Comparison of ENCODE assay signal across 21 cellular contexts in the genomic region with DNA sequence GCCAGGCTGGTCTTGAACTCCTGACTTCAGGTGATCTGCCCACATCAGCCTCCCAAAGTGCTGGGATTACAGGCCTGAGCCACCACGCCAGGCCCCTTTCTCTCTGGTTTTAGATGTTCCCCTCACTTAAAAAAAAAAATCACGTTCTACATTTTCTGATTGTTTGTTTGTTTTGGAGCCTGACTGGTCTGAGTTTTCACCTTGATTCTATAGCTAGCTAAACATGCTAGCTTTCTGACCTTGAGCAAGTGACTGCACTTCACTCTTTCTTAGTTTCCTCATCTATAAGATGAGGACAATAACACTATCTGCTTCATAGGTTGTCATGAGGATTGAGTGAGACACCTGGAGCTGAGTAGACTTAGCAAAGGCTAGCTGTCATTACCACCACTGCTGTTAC. TPM values are rescaled to one million over a fixed set of nuclear protein-coding genes. Genes with fewer than 3 reads are reported as not detected.
DNase-seq lines count a peak whose midpoint lies in the region; ATAC-seq, FAIRE-seq and TF ChIP-seq lines count a peak whose summit lies in the region.
"Had no signal": no experiment of that assay in that cellular context is flagged by ENCODE, and none has a peak within 500 bp of the region (broad histone marks: within the 10 kb centered on the region; RNA-seq: fewer than 3 reads in every experiment).

No MANE protein-coding gene starts in this region.

- H3K27me3 ChIP-seq in BLaER1 (no peaks in the 10 kb centered on the region), HUES48 (ENCODE audit: control insufficient read depth, insufficient read depth, low read length) (no peaks in the 10 kb centered on the region)
- H3K27me3 ChIP-seq: BLaER1 treated with 17β-estradiol and CSF1 and Interleukin-3, amounts not matched to agents 10 nM and 100 nM had no signal

- no peaks in the 10 kb centered on the region for H3K9me3 ChIP-seq in BLaER1
- H3K9me3 ChIP-seq in HUES48 (ENCODE audit: control insufficient read depth, insufficient read depth, low read length) = no peaks in the 10 kb centered on the region
- H3K9me3 ChIP-seq: BLaER1 treated with 17β-estradiol and CSF1 and Interleukin-3, amounts not matched to agents 10 nM and 100 nM had no signal

- DNase-seq in WTC11 (ENCODE audit: low spot score) = no peak
- DNase-seq in neural crest cell (ENCODE audit: low read depth, low spot score) = no peak
- DNase-seq in GM12891 (ENCODE audit: insufficient read length, low spot score) = no peak
- DNase-seq in NCI-H526 (lab: John Stamatoyannopoulos, UW) = no peak
- DNase-seq: 8988T; CD8-positive, alpha-beta T cell; DMS 273 treated with DMSO at 0.1 percent for 48 hours; DMS53; DND-41; EL; GM23248; HFFc6; IMR-90 had no signal

- no peak for TF ChIP-seq CTCF in WTC11 (IDR thresholded peaks at IDR 0.05)
- no peak for TF ChIP-seq CTCF in neural crest cell (conservative IDR thresholded peaks at IDR 0.05)

- H4K20me1 ChIP-seq in BLaER1 = no peaks in the 10 kb centered on the region
- H4K20me1 ChIP-seq: BLaER1 treated with 17β-estradiol and CSF1 and Interleukin-3, amounts not matched to agents 10 nM and 100 nM had no signal

- POLR2A ChIA-PET in WTC11 (lab: Charles Lee) = no interaction called here

- no peaks in the 10 kb centered on the region for H3K9me3 Mint-ChIP-seq in WTC11
- no peaks in the 10 kb centered on the region for H3K9me3 Mint-ChIP-seq in neural crest cell
- H3K9me3 Mint-ChIP-seq: CD8-positive, alpha-beta T cell; HFFc6 had no signal

- no peak overlapping the region for H3K4me3 Mint-ChIP-seq in WTC11
- no peak overlapping the region for H3K4me3 Mint-ChIP-seq in neural crest cell
- H3K4me3 Mint-ChIP-seq: CD8-positive, alpha-beta T cell; HFFc6 had no signal

- CTCF ChIA-PET in WTC11 (lab: Charles Lee) = interaction anchor here (2.1 kb wide), 1 partner anchor 265 kb away, joined by 11 read pairs; no protein-coding TSS in a partner anchor

- H3K4me1 Mint-ChIP-seq in WTC11 = peaks cover 31% of the 10 kb centered on the region
- H3K4me1 Mint-ChIP-seq in neural crest cell = no peaks in the 10 kb centered on the region

- no peak for TF ChIP-seq POLR2A in GM12891 (IDR thresholded peaks at IDR 0.05; ENCODE audit: low read depth, low read length)

- H3K27me3 Mint-ChIP-seq in WTC11 (ENCODE audit: low read depth) (no peaks in the 10 kb centered on the region), neural crest cell (ENCODE audit: low read depth) (no peaks in the 10 kb centered on the region)

- H3K36me3 ChIP-seq in BLaER1 = peaks cover 36% of the 10 kb centered on the region
- H3K36me3 ChIP-seq in HUES48 (ENCODE audit: control insufficient read depth, insufficient read depth, low read length) = no peaks in the 10 kb centered on the region

- H3K4me3 ChIP-seq in BLaER1 (no peak overlapping the region), HUES48 (ENCODE audit: low read depth, low read length) (no peak overlapping the region)
- H3K4me3 ChIP-seq: BLaER1 treated with 17β-estradiol and CSF1 and Interleukin-3, amounts not matched to agents 10 nM and 100 nM; GM12878; GM23248; K562 had no signal

- H3K36me3 Mint-ChIP-seq in WTC11 (no peaks in the 10 kb centered on the region), neural crest cell (ENCODE audit: low read depth) (no peaks in the 10 kb centered on the region)

- H3K27ac ChIP-seq in BLaER1 = peak overlapping the region; percentile 32; the same call in 1 of the 2 replicates
- H3K27ac ChIP-seq in HUES48 (ENCODE audit: low read depth, low read length) = peak overlapping the region; percentile 11
- H3K27ac ChIP-seq: BLaER1 treated with 17β-estradiol and CSF1 and Interleukin-3, amounts not matched to agents 10 nM and 100 nM; GM23248 had no signal

- ATAC-seq in WTC11 (no peak), HG03457 (IDR thresholded peaks at IDR 0.05; ENCODE audit: unreplicated experiment) (no peak), HG02588 (IDR thresholded peaks at IDR 0.05; ENCODE audit: unreplicated experiment) (no peak)
- ATAC-seq: CD8-positive, alpha-beta T cell; GM12878; HCT116; K562 had no signal

- H3K4me1 ChIP-seq in BLaER1 = peaks cover 70% of the 10 kb centered on the region
- H3K4me1 ChIP-seq in HUES48 (ENCODE audit: control insufficient read depth, insufficient read depth, low read length) = peaks cover 19% of the 10 kb centered on the region

- H3K27ac Mint-ChIP-seq in WTC11 (peak overlapping the region; percentile 88), neural crest cell (ENCODE audit: unreplicated experiment) (peak overlapping the region; percentile 14)
- H3K27ac Mint-ChIP-seq: CD8-positive, alpha-beta T cell; HFFc6 had no signal

- FAIRE-seq in GM12891 (lab: Jason Lieb, UNC) = no peak
- FAIRE-seq: GM12878, K562 had no signal

- H3K9ac ChIP-seq in BLaER1 = no peak overlapping the region
- H3K9ac ChIP-seq in HUES48 (ENCODE audit: low read depth, low read length) = no peak overlapping the region
- H3K9ac ChIP-seq: BLaER1 treated with 17β-estradiol and CSF1 and Interleukin-3, amounts not matched to agents 10 nM and 100 nM; GM23248 had no signal

- H3K4me2 ChIP-seq in BLaER1 = no peak overlapping the region

TF ChIP-seq in WTC11, 78 proteins besides CTCF, POLR2A, EP300 and RAD21 (continues in another document):
- TF ChIP-seq, protein P1, sequence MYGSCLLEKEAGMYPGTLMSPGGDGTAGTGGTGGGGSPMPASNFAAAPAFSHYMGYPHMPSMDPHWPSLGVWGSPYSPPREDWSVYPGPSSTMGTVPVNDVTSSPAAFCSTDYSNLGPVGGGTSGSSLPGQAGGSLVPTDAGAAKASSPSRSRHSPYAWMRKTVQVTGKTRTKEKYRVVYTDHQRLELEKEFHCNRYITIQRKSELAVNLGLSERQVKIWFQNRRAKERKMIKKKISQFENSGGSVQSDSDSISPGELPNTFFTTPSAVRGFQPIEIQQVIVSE (CRISPR knock-in tag; IDR thresholded peaks at IDR 0.05; ENCODE audit: borderline replicate concordance) = no peak
- no peak for TF ChIP-seq FOXP1 (CRISPR knock-in tag; IDR thresholded peaks at IDR 0.05; ENCODE audit: borderline replicate concordance)
- no peak for TF ChIP-seq ZNF396 (CRISPR knock-in tag; IDR thresholded peaks at IDR 0.05; ENCODE audit: borderline replicate concordance)
- TF ChIP-seq, protein P2, sequence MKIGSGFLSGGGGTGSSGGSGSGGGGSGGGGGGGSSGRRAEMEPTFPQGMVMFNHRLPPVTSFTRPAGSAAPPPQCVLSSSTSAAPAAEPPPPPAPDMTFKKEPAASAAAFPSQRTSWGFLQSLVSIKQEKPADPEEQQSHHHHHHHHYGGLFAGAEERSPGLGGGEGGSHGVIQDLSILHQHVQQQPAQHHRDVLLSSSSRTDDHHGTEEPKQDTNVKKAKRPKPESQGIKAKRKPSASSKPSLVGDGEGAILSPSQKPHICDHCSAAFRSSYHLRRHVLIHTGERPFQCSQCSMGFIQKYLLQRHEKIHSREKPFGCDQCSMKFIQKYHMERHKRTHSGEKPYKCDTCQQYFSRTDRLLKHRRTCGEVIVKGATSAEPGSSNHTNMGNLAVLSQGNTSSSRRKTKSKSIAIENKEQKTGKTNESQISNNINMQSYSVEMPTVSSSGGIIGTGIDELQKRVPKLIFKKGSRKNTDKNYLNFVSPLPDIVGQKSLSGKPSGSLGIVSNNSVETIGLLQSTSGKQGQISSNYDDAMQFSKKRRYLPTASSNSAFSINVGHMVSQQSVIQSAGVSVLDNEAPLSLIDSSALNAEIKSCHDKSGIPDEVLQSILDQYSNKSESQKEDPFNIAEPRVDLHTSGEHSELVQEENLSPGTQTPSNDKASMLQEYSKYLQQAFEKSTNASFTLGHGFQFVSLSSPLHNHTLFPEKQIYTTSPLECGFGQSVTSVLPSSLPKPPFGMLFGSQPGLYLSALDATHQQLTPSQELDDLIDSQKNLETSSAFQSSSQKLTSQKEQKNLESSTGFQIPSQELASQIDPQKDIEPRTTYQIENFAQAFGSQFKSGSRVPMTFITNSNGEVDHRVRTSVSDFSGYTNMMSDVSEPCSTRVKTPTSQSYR (CRISPR knock-in tag; IDR thresholded peaks at IDR 0.05) = no peak
- TF ChIP-seq ZNF219 (CRISPR knock-in tag; IDR thresholded peaks at IDR 0.05; ENCODE audit: borderline replicate concordance) = no peak
- TF ChIP-seq NR1H2 (CRISPR knock-in tag; IDR thresholded peaks at IDR 0.05) = no peak

TF ChIP-seq in GM12891, 5 proteins besides CTCF, POLR2A, EP300 and RAD21:
- no peak for TF ChIP-seq POLR2AphosphoS5 (IDR thresholded peaks at IDR 0.05; ENCODE audit: low read depth, low read length)
- TF ChIP-seq POU2F2 (IDR thresholded peaks at IDR 0.05; ENCODE audit: low read depth, low read length) = no peak
- TF ChIP-seq PAX5 (IDR thresholded peaks at IDR 0.05; ENCODE audit: insufficient read depth, low read length, severe bottlenecking) = no peak
- TF ChIP-seq TAF1 (IDR thresholded peaks at IDR 0.05; ENCODE audit: low read depth, low read length) = no peak
- TF ChIP-seq SPI1 (IDR thresholded peaks at IDR 0.05; ENCODE audit: low read depth, low read length) = no peak

RNA-seq across cellular contexts. Expression of a gene that starts 43.7 kb away (rescaled TPM):
- total RNA-seq in WTC11 (2021) = 4.1 to 6.6 TPM (median 4.4 TPM) in 3 replicates
- total RNA-seq in neural crest cell = 5.0 and 6.9 TPM in 2 replicates
- polyA plus RNA-seq in GM12891 (2012; ENCODE audit: low read depth, missing spikeins) = 10.9 TPM
